ENCODE assay signal across 13 cellular contexts in genomic region chr5:643351-643801, GRCh38. TPM values are rescaled to one million over a fixed set of nuclear protein-coding genes. Genes with fewer than 3 reads are reported as not detected.
DNase-seq lines count a peak whose midpoint lies in the region; ATAC-seq, FAIRE-seq and TF ChIP-seq lines count a peak whose summit lies in the region.
"Had no signal": no experiment of that assay in that cellular context is flagged by ENCODE, and none has a peak within 500 bp of the region (broad histone marks: within the 10 kb centered on the region; RNA-seq: fewer than 3 reads in every experiment).

No MANE protein-coding gene starts in this region.

- no peak overlapping the region for H3K4me3 Mint-ChIP-seq in glutamatergic neuron (ENCODE audit: unreplicated experiment)

- H3K9me3 Mint-ChIP-seq in glutamatergic neuron (ENCODE audit: unreplicated experiment) = peaks cover 8% of the 10 kb centered on the region

- no peak overlapping the region for H3K27ac Mint-ChIP-seq in glutamatergic neuron (ENCODE audit: unreplicated experiment)

- H2AK5ac ChIP-seq in H1 (ENCODE audit: low read depth, low read length) = no peak overlapping the region

- H3K14ac ChIP-seq in H1 (ENCODE audit: insufficient read length) = no peak overlapping the region

- no peak for TF ChIP-seq POLR2A in GM12891 (IDR thresholded peaks at IDR 0.05; ENCODE audit: low read depth, low read length)
- no peak for TF ChIP-seq POLR2A in H1 (IDR thresholded peaks at IDR 0.05; ENCODE audit: control extremely low read depth in 1 of 2, low read depth in 2 of 2, low read length in 2 of 2)

- FAIRE-seq in GM12891 (lab: Jason Lieb, UNC) (peak; percentile 84), H1 (lab: Jason Lieb, UNC) (no peak)
- FAIRE-seq: D721Med had no signal

- BruUV-seq in PC-9 (replicated peaks; lab: Mats Ljungman, UMichigan) = no TSS peak

- H3K4me2 ChIP-seq in H1 (ENCODE audit: insufficient read depth in 1 of 2, low read depth in 2 of 2, low read length in 2 of 2) (no peak overlapping the region), PC-9 (no peak overlapping the region)

- no peaks in the 10 kb centered on the region for H3K23me2 ChIP-seq in H1 (ENCODE audit: low read depth, low read length)

- H2BK12ac ChIP-seq in H1 (ENCODE audit: low read depth, low read length) = no peak overlapping the region

- H2BK5ac ChIP-seq in H1 (ENCODE audit: low read depth, low read length) = no peak overlapping the region

- H3K9me3 ChIP-seq in H1 (ENCODE audit: insufficient read depth in 2 of 2, low read depth in 1 of 2, low read length in 1 of 2) (peaks cover 5 to 9% of the 10 kb centered on the region in 2 experiments; a peak in 3 of 4 replicates), PC-9 (ENCODE audit: insufficient read depth, low read depth) (peaks cover 9% of the 10 kb centered on the region)

- H3K4me1 Mint-ChIP-seq in glutamatergic neuron (ENCODE audit: low read depth, unreplicated experiment) = peaks cover 12% of the 10 kb centered on the region

- TF ChIP-seq RAD21 in H1 (IDR thresholded peaks at IDR 0.05 in 1 of 2, conservative IDR thresholded peaks at IDR 0.05 in 1 of 2; ENCODE audit: low read depth in 2 of 2, low read length in 2 of 2) = no peak

- H3K4me1 ChIP-seq in H1 (replicated peaks in 1 of 4; ENCODE audit: control insufficient read depth in 3 of 4, insufficient read depth in 4 of 4, low read length in 3 of 4) (no peaks in the 10 kb centered on the region), PC-9 (replicated peaks; ENCODE audit: insufficient read depth) (no peaks in the 10 kb centered on the region)

- no peak for TF ChIP-seq EP300 in H1 (IDR thresholded peaks at IDR 0.05; ENCODE audit: borderline replicate concordance in 1 of 2, low read depth in 2 of 2, low read length in 2 of 2)

- H3K27ac ChIP-seq in H1 (ENCODE audit: low read depth, low read length) (no peak overlapping the region), PC-9 (no peak overlapping the region)
- H3K27ac ChIP-seq: SK-N-MC had no signal

- no peak overlapping the region; the same call in 1 of the 2 replicates for H4K8ac ChIP-seq in H1 (ENCODE audit: extremely low read depth, insufficient read depth, low read length)

- CTCF ChIA-PET in H1 (lab: Charles Lee; ENCODE audit: partially characterized antibody) (interaction anchor here (0.7 to 1.5 kb wide), 6 partner anchors 9 to 260 kb away, joined by 3 to 4 read pairs (median 4); no protein-coding TSS in a partner anchor), PC-9 (lab: Charles Lee) (no interaction called here)

- H2BK15ac ChIP-seq in H1 (ENCODE audit: low read length) = no peak overlapping the region

- H3K9ac ChIP-seq in H1 (replicated peaks in 1 of 4; ENCODE audit: extremely low read depth in 1 of 4, low read depth in 3 of 4, low read length in 3 of 4) = no peak overlapping the region

- H4K20me1 ChIP-seq in H1 (replicated peaks in 1 of 2; ENCODE audit: control insufficient read depth in 1 of 2, insufficient read depth in 2 of 2, low read length in 2 of 2) (peaks cover 0 to 5% of the 10 kb centered on the region in 2 experiments), PC-9 (ENCODE audit: insufficient read depth) (peaks cover 6% of the 10 kb centered on the region)

- H3K23ac ChIP-seq in H1 (ENCODE audit: insufficient read length) = no peak overlapping the region

- H3K9me2 ChIP-seq in PC-9 (ENCODE audit: insufficient read depth) = no peaks in the 10 kb centered on the region

- no peak overlapping the region for H3K56ac ChIP-seq in H1 (replicated peaks; ENCODE audit: insufficient read length, low read depth, low read length)

- H2BK20ac ChIP-seq in H1 (ENCODE audit: low read length) = no peak overlapping the region

- H4K5ac ChIP-seq in H1 (ENCODE audit: insufficient read length, low read depth, low read length) = no peak overlapping the region

- intact Hi-C loops in PC-9 (cut with micrococcal nuclease; ENCODE audit: unreplicated experiment) = no loop called here

- H4K91ac ChIP-seq in H1 (replicated peaks; ENCODE audit: insufficient read length, low read length) = no peak overlapping the region

- H3K27me3 ChIP-seq in H1 (replicated peaks in 1 of 4; ENCODE audit: control insufficient read depth in 3 of 4, extremely low read depth in 1 of 4, insufficient read depth in 3 of 4, low read length in 3 of 4) (no peaks in the 10 kb centered on the region), PC-9 (ENCODE audit: insufficient read depth, low read depth) (no peaks in the 10 kb centered on the region)

- H3K79me1 ChIP-seq in H1 (ENCODE audit: low read depth, low read length) = peaks cover 3% of the 10 kb centered on the region; the same call in 1 of the 2 replicates

- no peaks in the 10 kb centered on the region; a peak in 1 of 4 replicates for H3K79me2 ChIP-seq in H1 (ENCODE audit: control insufficient read depth in 1 of 2, insufficient read depth in 2 of 2, low read length in 2 of 2)
- H3K79me2 ChIP-seq in PC-9 (ENCODE audit: low read depth) = no peaks in the 10 kb centered on the region

- H3F3A ChIP-seq in PC-9 (ENCODE audit: insufficient read depth, low read depth) = peaks cover 15% of the 10 kb centered on the region

- no peak overlapping the region for H3K18ac ChIP-seq in H1 (ENCODE audit: extremely low read depth, low read length)

- ATAC-seq in GM21367 (IDR thresholded peaks at IDR 0.05; ENCODE audit: unreplicated experiment) (peak; percentile 16), HG03378 (IDR thresholded peaks at IDR 0.05; ENCODE audit: unreplicated experiment) (peak; percentile 28)

- no peak overlapping the region for H3K4ac ChIP-seq in H1 (replicated peaks; ENCODE audit: insufficient read length, low read depth, low read length)

- no peak overlapping the region for H3K4me3 ChIP-seq in H1 (ENCODE audit: extremely low read depth in 1 of 4, insufficient read depth in 2 of 4, low read depth in 3 of 4, low read length in 4 of 4)
- H3K4me3 ChIP-seq in PC-9 = no peak overlapping the region
- H3K4me3 ChIP-seq: SK-N-MC had no signal

- no peak overlapping the region for H2BK120ac ChIP-seq in H1 (replicated peaks; ENCODE audit: low read depth, low read length)

- H2AFZ ChIP-seq in H1 (ENCODE audit: low read length) = no peak overlapping the region
- H2AFZ ChIP-seq in PC-9 = no peak overlapping the region

- TF ChIP-seq CTCF in H1 (IDR thresholded peaks at IDR 0.05; ENCODE audit: control extremely low read depth in 1 of 3, insufficient read depth in 1 of 3, low read depth in 1 of 3, low read length in 3 of 3) (no peak), PC-9 (conservative IDR thresholded peaks at IDR 0.05) (no peak), glutamatergic neuron (IDR thresholded peaks at IDR 0.05; ENCODE audit: partially characterized antibody, unreplicated experiment) (no peak)

- DNase-seq in GM12891 (ENCODE audit: insufficient read length, low spot score) = peak; percentile 59
- DNase-seq in H1 (ENCODE audit: low read depth in 1 of 2, low spot score in 2 of 2) = no peak
- no peak for DNase-seq in A172 (ENCODE audit: low spot score)
- no peak for DNase-seq in PC-9
- no peak for DNase-seq in iPS-NIHi11 (ENCODE audit: low spot score)
- no peak for DNase-seq in glutamatergic neuron
- DNase-seq: activated CD4-positive, alpha-beta T cell treated with anti-CD3 and anti-CD28 coated beads, Interleukin-2, amount 50 U/mL, for 48 hours; NCI-H1930; stimulated activated CD4-positive, alpha-beta T cell treated with anti-CD3 and anti-CD28 coated beads, Interleukin-12 subunit alpha, Interleukin-12 subunit beta, amount 100 ng/mL, for 4 hours had no signal

- POLR2A ChIA-PET in H1 (lab: Charles Lee; ENCODE audit: partially characterized antibody) = interaction anchor here (1.1 to 1.9 kb wide), 5 partner anchors 9 to 19 kb away, joined by 3 to 9 read pairs (median 4); no protein-coding TSS in a partner anchor
- POLR2A ChIA-PET in PC-9 (lab: Charles Lee; ENCODE audit: unreplicated experiment) = no interaction called here

- no peaks in the 10 kb centered on the region for H3K36me3 Mint-ChIP-seq in glutamatergic neuron (ENCODE audit: unreplicated experiment)

- 99% methylated on average over 18 of the region's 21 CpGs; no CpG with 5 or more reads in 1 of the 2 experiments for WGBS in H1 (ENCODE audit: extremely low coverage in 1 of 2, insufficient coverage in 1 of 2, insufficient read length in 1 of 2, insufficient replicate concordance in 2 of 2, low coverage in 1 of 2, low lambda C conversion rate in 2 of 2, missing lambda C conversion rate in 1 of 2), 2 experiments

- H3K36me3 ChIP-seq in H1 (ENCODE audit: control insufficient read depth in 2 of 4, insufficient read depth in 4 of 4, low read length in 3 of 4) (peaks cover 20 to 49% (median 42%) of the 10 kb centered on the region in 4 experiments), PC-9 (ENCODE audit: low read depth) (peaks cover 29% of the 10 kb centered on the region)

- H3K27me3 Mint-ChIP-seq in glutamatergic neuron (ENCODE audit: unreplicated experiment) = peaks cover 4% of the 10 kb centered on the region

TF ChIP-seq in H1, 55 proteins besides CTCF, POLR2A, EP300 and RAD21 (continues in another document):
- TF ChIP-seq GABPA (IDR thresholded peaks at IDR 0.05; ENCODE audit: borderline replicate concordance, insufficient read depth, low read length) = no peak

RNA-seq across cellular contexts. Expression of gene CEP72, which starts 31.2 kb away (rescaled TPM):
- polyA plus RNA-seq in GM12891 (2012; ENCODE audit: low read depth, missing spikeins) = 5.7 TPM
- 18.9 and 19.6 TPM in 2 replicates for total RNA-seq in H1 (2021; fragmentation: NEBNext Ultra II Directional; extraction: Animal tissue kit (Norgen Biotek cat#: 25700))
- polyA plus RNA-seq in H1 (2011; rRNA removed) = 13.1 and 13.2 TPM in 2 replicates
- polyA plus RNA-seq in H1 (2011; cell fraction: cytosol; rRNA removed) = 14.2 TPM
- polyA plus RNA-seq in H1 (2011; cell fraction: nucleus; rRNA removed) = 25.1 TPM
- polyA plus RNA-seq in H1 (2012, experiment 1 of 2) = 10.9 to 14.7 TPM (median 13.0 TPM) in 4 replicates
- polyA plus RNA-seq in H1 (2012, experiment 2 of 2) = 6.4 TPM
- polyA plus RNA-seq in H1 (2013, experiment 1 of 2) = 5.8 TPM
- polyA plus RNA-seq in H1 (2013, experiment 2 of 2) = 5.2 TPM
- 26.8 and 27.2 TPM in 2 replicates for polyA minus RNA-seq in H1 (2011; rRNA and poly(A)+ RNA removed)
- polyA minus RNA-seq in H1 (2011; cell fraction: cytosol; rRNA and poly(A)+ RNA removed) = 17.0 TPM
- polyA minus RNA-seq in H1 (2011; cell fraction: nucleus; rRNA and poly(A)+ RNA removed) = 38.5 TPM
- 4.6 and 14.8 TPM in 2 replicates for total RNA-seq in A172 (2014; rRNA removed; shearing (Covaris generic))
- 83.3 and 86.8 TPM in 2 replicates for total RNA-seq in PC-9 (2021)
- 43.9 TPM for total RNA-seq in glutamatergic neuron (ENCODE audit: unreplicated experiment)

RNA-seq across cellular contexts. Expression of gene TPPP, which starts 49.8 kb away (rescaled TPM):
- polyA plus RNA-seq in GM12891 (2012; ENCODE audit: low read depth, missing spikeins) = 0.09 TPM
- total RNA-seq in H1 (2021; fragmentation: NEBNext Ultra II Directional; extraction: Animal tissue kit (Norgen Biotek cat#: 25700)) = 0.65 and 0.93 TPM in 2 replicates
- 0.36 and 0.86 TPM in 2 replicates for polyA plus RNA-seq in H1 (2011; rRNA removed)
- 0.66 TPM for polyA plus RNA-seq in H1 (2011; cell fraction: cytosol; rRNA removed)
- polyA plus RNA-seq in H1 (2011; cell fraction: nucleus; rRNA removed) = 1.1 TPM
- polyA plus RNA-seq in H1 (2012, experiment 1 of 2) = 0.44 to 1.0 TPM (median 0.79 TPM) in 4 replicates
- polyA plus RNA-seq in H1 (2012, experiment 2 of 2) = 0.29 TPM
- polyA plus RNA-seq in H1 (2013, experiment 1 of 2) = 0.51 TPM
- 0.42 TPM for polyA plus RNA-seq in H1 (2013, experiment 2 of 2)
- 0.41 and 1.1 TPM in 2 replicates for polyA minus RNA-seq in H1 (2011; rRNA and poly(A)+ RNA removed)
- 1.0 TPM for polyA minus RNA-seq in H1 (2011; cell fraction: cytosol; rRNA and poly(A)+ RNA removed)
- 0.80 TPM for polyA minus RNA-seq in H1 (2011; cell fraction: nucleus; rRNA and poly(A)+ RNA removed)
- 0.05 and 0.36 TPM in 2 replicates for total RNA-seq in A172 (2014; rRNA removed; shearing (Covaris generic))
- total RNA-seq in PC-9 (2021) = 0.17 and 0.38 TPM in 2 replicates
- 44.5 TPM for total RNA-seq in glutamatergic neuron (ENCODE audit: unreplicated experiment)

Comparison
In these comparisons a context has a peak if more than half of its experiments do, and no peak if none do; other contexts are left out.
1. RNA of gene TPPP, which starts 49.8 kb away (total RNA-seq): 44.5 TPM in glutamatergic neuron (single experiment); 0.65 to 0.93 TPM in H1, 0.17 to 0.38 TPM in PC-9 and 0.05 to 0.36 TPM in A172; every median in the first group is over 10 times any median in the second.